Comparison of ENCODE assay signal across 24 cellular contexts in genomic region chr1:64473367-64473766, GRCh38. TPM values are rescaled to one million over a fixed set of nuclear protein-coding genes. Genes with fewer than 3 reads are reported as not detected.
A peak's percentile ranks its signal among the peaks of the same experiment; 100 is the strongest.
DNase-seq lines count a peak whose midpoint lies in the region; ATAC-seq and TF ChIP-seq lines count a peak whose summit lies in the region.
"Had no signal": no experiment of that assay in that cellular context is flagged by ENCODE, and none has a peak within 500 bp of the region (broad histone marks: within the 10 kb centered on the region; RNA-seq: fewer than 3 reads in every experiment).

No MANE protein-coding gene starts in this region.

- H3K9me3 ChIP-seq in HUES6 (ENCODE audit: control insufficient read depth, insufficient read depth, low read depth, low read length), result no peaks in the 10 kb centered on the region
- no peaks in the 10 kb centered on the region for H3K9me3 ChIP-seq in endodermal cell (ENCODE audit: control insufficient read depth, low read length)
- H3K9me3 ChIP-seq in upper lobe of right lung, result no peaks in the 10 kb centered on the region
- H3K9me3 ChIP-seq: tibial artery had no signal

- H3K27me3 Mint-ChIP-seq in endodermal cell (ENCODE audit: insufficient read depth), result peaks cover 13% of the 10 kb centered on the region
- peaks cover 27% of the 10 kb centered on the region for H3K27me3 Mint-ChIP-seq in mesothelial cell of epicardium (ENCODE audit: low read depth)
- peaks cover 38% of the 10 kb centered on the region for H3K27me3 Mint-ChIP-seq in activated T-cell treated with anti-CD3 and anti-CD28 coated beads, Interleukin-2, amount 50 U/mL, for 24 hours

- H3K4me1 Mint-ChIP-seq in endodermal cell (peaks cover 43% of the 10 kb centered on the region), mesothelial cell of epicardium (peaks cover 43% of the 10 kb centered on the region)
- H3K4me1 Mint-ChIP-seq in activated T-cell treated with anti-CD3 and anti-CD28 coated beads, Interleukin-2, amount 50 U/mL, for 24 hours (ENCODE audit: low read depth), result peaks cover 31% of the 10 kb centered on the region

- H3K36me3 Mint-ChIP-seq in endodermal cell (ENCODE audit: low read depth) (peaks cover under 1% of the 10 kb centered on the region), mesothelial cell of epicardium (no peaks in the 10 kb centered on the region)
- no peaks in the 10 kb centered on the region for H3K36me3 Mint-ChIP-seq in activated T-cell treated with anti-CD3 and anti-CD28 coated beads, Interleukin-2, amount 50 U/mL, for 24 hours (ENCODE audit: low read depth)

- H3K27ac ChIP-seq in HUES6 (ENCODE audit: low read depth, low read length) (peak overlapping the region; percentile 97), endodermal cell (ENCODE audit: low read depth, low read length) (peak overlapping the region; percentile 51), upper lobe of right lung (no peak overlapping the region)
- H3K27ac ChIP-seq: GM23248, RWPE1, tibial artery had no signal

- no peak for ATAC-seq in upper lobe of right lung
- ATAC-seq: activated T-cell treated with anti-CD3 and anti-CD28 coated beads, Interleukin-2, amount 50 U/mL, for 4 hours; SK-N-SH treated with all-trans-retinoic acid at 6 μM for 48 hours had no signal

- peaks cover 48% of the 10 kb centered on the region for H3K4me1 ChIP-seq in HUES6 (ENCODE audit: control insufficient read depth, insufficient read depth, low read length)
- peaks cover 18% of the 10 kb centered on the region for H3K4me1 ChIP-seq in endodermal cell (ENCODE audit: control insufficient read depth, insufficient read depth, low read length)
- H3K4me1 ChIP-seq in upper lobe of right lung, result peaks cover 33% of the 10 kb centered on the region

- peak overlapping the region; percentile 92 for H3K4me3 ChIP-seq in HUES6 (ENCODE audit: low read depth, low read length)
- peak overlapping the region; percentile 83 for H3K4me3 ChIP-seq in endodermal cell (ENCODE audit: low read length)
- peak overlapping the region; percentile 68 for H3K4me3 ChIP-seq in upper lobe of right lung
- H3K4me3 ChIP-seq: GM23248, lung, tibial artery had no signal

- 0% methylated on average over 1 of the region's 1 CpG; no CpG with 5 or more reads in 1 of the 2 experiments for WGBS in endodermal cell (ENCODE audit: insufficient coverage in 1 of 2, insufficient read length in 1 of 2), 2 experiments

- DNase-seq in endodermal cell (peak; percentile 65), mesothelial cell of epicardium (ENCODE audit: low spot score in 2 of 2, unreplicated experiment in 2 of 2) (no peak), upper lobe of right lung (no peak), NCI-H526 treated with DMSO at 0.1 percent for 48 hours (lab: John Stamatoyannopoulos, UW) (no peak)
- DNase-seq in activated CD4-positive, alpha-beta T cell treated with anti-CD3 and anti-CD28 coated beads, Interleukin-2, amount 50 U/mL, for 1 hour, result no peak
- no peak for DNase-seq in activated T-cell treated with anti-CD3 and anti-CD28 coated beads, Interleukin-2, amount 50 U/mL, for 24 hours
- DNase-seq: activated naive CD4-positive, alpha-beta T cell treated with anti-CD3 and anti-CD28 coated beads for 36 hours; activated T-cell treated with anti-CD3 and anti-CD28 coated beads, Interleukin-2, amount 50 U/mL, for 4 hours; AML-193; DMS79 treated with DMSO at 0.1 percent for 48 hours; effector CD8-positive, alpha-beta T cell; GM23248; Kasumi-1; NCI-H1092; NCI-H1930; NCI-H446 treated with DMSO at 0.1 percent for 48 hours; posterior cingulate gyrus; stimulated activated CD4-positive, alpha-beta T cell treated with anti-CD3 and anti-CD28 coated beads, Interleukin-2, amount 100 ng/mL, for 24 hours; stimulated activated naive CD4-positive, alpha-beta T cell; tibial artery had no signal

- no peaks in the 10 kb centered on the region for H3K9me3 Mint-ChIP-seq in endodermal cell
- H3K9me3 Mint-ChIP-seq in mesothelial cell of epicardium, result no peaks in the 10 kb centered on the region
- no peaks in the 10 kb centered on the region for H3K9me3 Mint-ChIP-seq in activated T-cell treated with anti-CD3 and anti-CD28 coated beads, Interleukin-2, amount 50 U/mL, for 24 hours
- H3K9me3 Mint-ChIP-seq: activated naive CD4-positive, alpha-beta T cell treated with anti-CD3 and anti-CD28 coated beads for 36 hours; activated T-cell treated with anti-CD3 and anti-CD28 coated beads, Interleukin-2, amount 50 U/mL, for 4 hours had no signal

- TF ChIP-seq CTCF in endodermal cell (conservative IDR thresholded peaks at IDR 0.05) (no peak), mesothelial cell of epicardium (IDR thresholded peaks at IDR 0.05; ENCODE audit: unreplicated experiment) (no peak), upper lobe of right lung (IDR thresholded peaks at IDR 0.05) (no peak)

- peak overlapping the region; percentile 92 for H3K27ac Mint-ChIP-seq in endodermal cell
- no peak overlapping the region for H3K27ac Mint-ChIP-seq in mesothelial cell of epicardium
- H3K27ac Mint-ChIP-seq in activated T-cell treated with anti-CD3 and anti-CD28 coated beads, Interleukin-2, amount 50 U/mL, for 24 hours, result no peak overlapping the region
- H3K27ac Mint-ChIP-seq: activated naive CD4-positive, alpha-beta T cell treated with anti-CD3 and anti-CD28 coated beads for 36 hours had no signal

- H3K27me3 ChIP-seq in HUES6 (ENCODE audit: control insufficient read depth, insufficient read depth, low read length), result peaks cover 12% of the 10 kb centered on the region
- peaks cover 13% of the 10 kb centered on the region for H3K27me3 ChIP-seq in endodermal cell (ENCODE audit: control insufficient read depth, insufficient read depth, low read length, poor library complexity, severe bottlenecking)
- peaks cover 7% of the 10 kb centered on the region for H3K27me3 ChIP-seq in upper lobe of right lung
- H3K27me3 ChIP-seq: tibial artery had no signal

- H3K9ac ChIP-seq in HUES6 (ENCODE audit: low read length) (peak overlapping the region; percentile 82), endodermal cell (ENCODE audit: extremely low read depth, low read length, poor library complexity, severe bottlenecking) (peak overlapping the region; percentile 41)
- H3K9ac ChIP-seq: GM23248 had no signal

- intact Hi-C loops in upper lobe of right lung (cut with DNase I), result no loop called here

- peaks cover 5% of the 10 kb centered on the region for H3K36me3 ChIP-seq in HUES6 (ENCODE audit: control insufficient read depth, insufficient read depth, low read length)
- H3K36me3 ChIP-seq in endodermal cell (ENCODE audit: control insufficient read depth, insufficient read depth, low read length), result no peaks in the 10 kb centered on the region
- H3K36me3 ChIP-seq in upper lobe of right lung, result no peaks in the 10 kb centered on the region
- H3K36me3 ChIP-seq: tibial artery had no signal

- H3K4me3 Mint-ChIP-seq in endodermal cell (peak overlapping the region; percentile 93), mesothelial cell of epicardium (peak overlapping the region; percentile 40)
- H3K4me3 Mint-ChIP-seq in activated T-cell treated with anti-CD3 and anti-CD28 coated beads, Interleukin-2, amount 50 U/mL, for 24 hours, result no peak overlapping the region
- H3K4me3 Mint-ChIP-seq: activated naive CD4-positive, alpha-beta T cell treated with anti-CD3 and anti-CD28 coated beads for 36 hours; activated T-cell treated with anti-CD3 and anti-CD28 coated beads, Interleukin-2, amount 50 U/mL, for 4 hours had no signal

RNA-seq across cellular contexts. Expression of gene CACHD1, which starts 3.4 kb away (rescaled TPM):
- total RNA-seq in endodermal cell (10 to 100 TPM; 29.2 to 40.7 TPM), mesothelial cell of epicardium (20.8 to 24.2 TPM (median 24.1 TPM) in 3 replicates), upper lobe of right lung (31.8 TPM)
- polyA plus RNA-seq in endodermal cell (2013, experiment 1 of 2), result 66.1 TPM
- 61.7 TPM for polyA plus RNA-seq in endodermal cell (2013, experiment 2 of 2)
